8 cellular contexts compared by ENCODE assay signal in the genomic region with DNA sequence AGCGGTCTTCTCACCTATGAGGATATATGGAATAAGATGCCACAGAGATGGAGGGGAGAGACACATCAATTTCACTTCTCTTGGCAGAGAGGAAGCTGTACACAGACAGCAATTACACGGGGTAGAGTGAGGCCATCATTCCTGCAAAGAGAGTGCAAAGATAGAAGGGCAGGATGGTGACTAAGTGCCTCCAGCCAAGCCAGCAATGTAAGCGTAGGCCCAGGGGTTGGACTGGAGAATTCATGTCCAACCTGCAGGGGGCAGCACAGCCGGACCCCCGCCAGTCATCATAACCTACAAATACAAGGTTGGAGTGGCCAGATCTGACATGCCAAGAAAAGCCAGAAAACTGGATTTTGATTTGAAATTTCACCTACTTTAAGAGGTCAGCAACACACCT. TPM values are rescaled to one million over a fixed set of nuclear protein-coding genes. Genes with fewer than 3 reads are reported as not detected.
A peak's percentile ranks its signal among the peaks of the same experiment; 100 is the strongest.
DNase-seq lines count a peak whose midpoint lies in the region; ATAC-seq, FAIRE-seq and TF ChIP-seq lines count a peak whose summit lies in the region.

No MANE protein-coding gene starts in this region.

- ATAC-seq in A549 = peak in 1 of 2 experiments; percentile 79; a peak in 3 of 6 replicates
- ATAC-seq in Panc1 = no peak
- no peak for ATAC-seq in GM18511 (IDR thresholded peaks at IDR 0.05; ENCODE audit: unreplicated experiment)
- ATAC-seq in HG02588 (IDR thresholded peaks at IDR 0.05; ENCODE audit: unreplicated experiment) = no peak

- TF ChIP-seq CTCF in A549 (IDR thresholded peaks at IDR 0.05) (peak; percentile 11; the same call in 1 of the 3 replicates), GM12865 (IDR thresholded peaks at IDR 0.05; ENCODE audit: insufficient read depth, low read depth, low read length, missing control alignments) (peak; percentile 67), Panc1 (IDR thresholded peaks at IDR 0.05) (peak; percentile 68), hepatocyte (IDR thresholded peaks at IDR 0.05; ENCODE audit: poor library complexity) (peak; percentile 24)

- no peak overlapping the region for H2AFZ ChIP-seq in hepatocyte

- no TSS peak for BruUV-seq in Panc1 (replicated peaks; lab: Mats Ljungman, UMichigan)

- H3K4me2 ChIP-seq in A549 = no peak overlapping the region
- no peak overlapping the region for H3K4me2 ChIP-seq in hepatocyte

- no peak overlapping the region for H3K27ac ChIP-seq in A549
- H3K27ac ChIP-seq in Panc1 (ENCODE audit: low read length) = no peak overlapping the region
- no peak overlapping the region for H3K27ac ChIP-seq in hepatocyte

- no peaks in the 10 kb centered on the region for H4K20me1 ChIP-seq in hepatocyte (ENCODE audit: insufficient read depth, poor library complexity, severe bottlenecking)

- TF ChIP-seq RAD21 in A549 (conservative IDR thresholded peaks at IDR 0.05 in 1 of 2, IDR thresholded peaks at IDR 0.05 in 1 of 2) = no peak

- no peak for TF ChIP-seq EP300 in A549 (IDR thresholded peaks at IDR 0.05)

- TF ChIP-seq POLR2A in A549 (IDR thresholded peaks at IDR 0.05; ENCODE audit: low read length) = no peak

- H3K36me3 ChIP-seq in Panc1 (ENCODE audit: control insufficient read depth, insufficient read depth, low read length) (no peaks in the 10 kb centered on the region), hepatocyte (replicated peaks; ENCODE audit: insufficient read depth, low read depth) (no peaks in the 10 kb centered on the region)

- intact Hi-C loops in Panc1 (cut with micrococcal nuclease; ENCODE audit: unreplicated experiment) = no loop called here

- H3K79me2 ChIP-seq in hepatocyte = no peaks in the 10 kb centered on the region

- H3K27me3 ChIP-seq in Panc1 (ENCODE audit: control insufficient read depth, insufficient read depth, low read length) = peaks cover 6% of the 10 kb centered on the region; the same call in 1 of the 2 replicates
- no peaks in the 10 kb centered on the region for H3K27me3 ChIP-seq in hepatocyte

- in situ Hi-C loops in Panc1 (cut with HindIII; ENCODE audit: low pct_unique_long_range_greater_than_20kb, low sequenced_read_pairs) = no loop called here

- CTCF ChIA-PET in A549 (lab: Yijun Ruan, JAX) (no interaction called here), Panc1 (lab: Charles Lee) (no interaction called here)

- no peaks in the 10 kb centered on the region for H3K9me2 ChIP-seq in hepatocyte (replicated peaks; ENCODE audit: insufficient read depth)

- FAIRE-seq in A549 (lab: Jason Lieb, UNC) = no peak

- no peak overlapping the region for H3K4me3 ChIP-seq in A549
- H3K4me3 ChIP-seq in GM12865 (ENCODE audit: low read depth, low read length) = no peak overlapping the region
- H3K4me3 ChIP-seq in Panc1 (ENCODE audit: low read depth in 2 of 2, low read length in 2 of 2) = no peak overlapping the region
- H3K4me3 ChIP-seq in hepatocyte = no peak overlapping the region

- WGBS in A549 (ENCODE audit: missing lambda C conversion rate) = 23% methylated on average over 5 of the region's 5 CpGs
- 47% methylated on average over 5 of the region's 5 CpGs for WGBS in hepatocyte (ENCODE audit: low lambda C conversion rate, missing lambda C conversion rate)

- H3K9me3 ChIP-seq in A549 (no peaks in the 10 kb centered on the region), Panc1 (ENCODE audit: control insufficient read depth, insufficient read depth, low read depth, low read length) (no peaks in the 10 kb centered on the region), hepatocyte (ENCODE audit: low read depth) (no peaks in the 10 kb centered on the region)

- POLR2A ChIA-PET in A549 (lab: Yijun Ruan, JAX) = no interaction called here
- POLR2A ChIA-PET in Panc1 (lab: Charles Lee) = no interaction called here

- DNase-seq in A549 (ENCODE audit: low read depth in 1 of 2, low spot score in 1 of 2) (peak in 1 of 2 experiments; percentile 29), GM12865 (ENCODE audit: low read depth) (peak; percentile 31), Panc1 (ENCODE audit: low read depth, low spot score) (no peak), hepatocyte (ENCODE audit: low spot score) (no peak), NCI-H1694 (lab: John Stamatoyannopoulos, UW) (no peak), NCI-H2029 treated with DMSO at 0.1 percent for 48 hours (lab: John Stamatoyannopoulos, UW) (no peak)

- no peaks in the 10 kb centered on the region for H3K4me1 ChIP-seq in A549
- no peaks in the 10 kb centered on the region for H3K4me1 ChIP-seq in Panc1 (ENCODE audit: control insufficient read depth, insufficient read depth, low read length)
- H3K4me1 ChIP-seq in hepatocyte (ENCODE audit: insufficient read depth) = no peaks in the 10 kb centered on the region

TF ChIP-seq in A549, 52 proteins besides CTCF, POLR2A, EP300 and RAD21:
- TF ChIP-seq CBX2 (IDR thresholded peaks at IDR 0.05; ENCODE audit: borderline replicate concordance, low read depth) (no peak), RCOR1 (IDR thresholded peaks at IDR 0.05; ENCODE audit: low read depth, low read length) (no peak), HEYL (CRISPR knock-in tag; IDR thresholded peaks at IDR 0.05) (no peak), TP53 (CRISPR knock-in tag; IDR thresholded peaks at IDR 0.05) (no peak), HOXA7 (CRISPR knock-in tag; IDR thresholded peaks at IDR 0.05) (no peak), FOSL2 (IDR thresholded peaks at IDR 0.05) (no peak), FOSL2 (CRISPR knock-in tag; IDR thresholded peaks at IDR 0.05) (no peak)
- TF ChIP-seq, protein P1, sequence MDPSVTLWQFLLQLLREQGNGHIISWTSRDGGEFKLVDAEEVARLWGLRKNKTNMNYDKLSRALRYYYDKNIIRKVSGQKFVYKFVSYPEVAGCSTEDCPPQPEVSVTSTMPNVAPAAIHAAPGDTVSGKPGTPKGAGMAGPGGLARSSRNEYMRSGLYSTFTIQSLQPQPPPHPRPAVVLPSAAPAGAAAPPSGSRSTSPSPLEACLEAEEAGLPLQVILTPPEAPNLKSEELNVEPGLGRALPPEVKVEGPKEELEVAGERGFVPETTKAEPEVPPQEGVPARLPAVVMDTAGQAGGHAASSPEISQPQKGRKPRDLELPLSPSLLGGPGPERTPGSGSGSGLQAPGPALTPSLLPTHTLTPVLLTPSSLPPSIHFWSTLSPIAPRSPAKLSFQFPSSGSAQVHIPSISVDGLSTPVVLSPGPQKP (IDR thresholded peaks at IDR 0.05; ENCODE audit: low read depth, low read length) = no peak

RNA-seq across cellular contexts. Expression of a gene that starts 56.3 kb away (rescaled TPM):
- polyA plus RNA-seq in A549 (2011; rRNA removed) (0.24 and 0.39 TPM in 2 replicates), A549 (2017; fragmentation: RNase III; extraction: RNeasy Plus Mini Kit Qiagen cat#74134 plus additional on column Dnase treatment) (0.35 to 0.50 TPM (median 0.38 TPM) in 3 replicates), hepatocyte (not detected in 2 replicates)
- 0.12 and 0.19 TPM in 2 replicates for polyA plus RNA-seq in A549 (2012; cell fraction: cytosol; rRNA removed)
- polyA plus RNA-seq in A549 (2012; cell fraction: nucleus; rRNA removed) = 0.20 and 0.22 TPM in 2 replicates
- polyA minus RNA-seq in A549 (2011; rRNA and poly(A)+ RNA removed) = 0.15 TPM in 1 of 2 replicates, not detected in the other
- total RNA-seq in Panc1 (2021; ENCODE audit: unreplicated experiment) (0.18 TPM), hepatocyte (not detected in 2 replicates)
- not detected for polyA plus RNA-seq in Panc1 (2012; ENCODE audit: insufficient read length)

Comparison
In these comparisons a context has a peak if more than half of its experiments do, and no peak if none do; other contexts are left out.
1. CTCF ChIP-seq: peak in every context shown above with its lines; median percentile 68 in Panc1; 67 in GM12865; 24 in hepatocyte; 11 in A549.